In genomic region chr5:148829734-148830133, GRCh38 we compare ENCODE assay signal across 9 cellular contexts. TPM values are rescaled to one million over a fixed set of nuclear protein-coding genes. Genes with fewer than 3 reads are reported as not detected.
DNase-seq lines count a peak whose midpoint lies in the region; ATAC-seq and TF ChIP-seq lines count a peak whose summit lies in the region.
"Had no signal": no experiment of that assay in that cellular context is flagged by ENCODE, and none has a peak within 500 bp of the region (broad histone marks: within the 10 kb centered on the region; RNA-seq: fewer than 3 reads in every experiment).

No MANE protein-coding gene starts in this region.

- POLR2A ChIA-PET in activated CD4-positive, alpha-beta memory T cell treated with anti-CD3 and anti-CD28 coated beads, Interleukin-2, amount 10 ng/mL, durations not matched to agents 7 days and 5 days (lab: Charles Lee), result no interaction called here
- POLR2A ChIA-PET in activated CD4-positive, alpha-beta memory T cell treated with anti-CD3 and anti-CD28 coated beads for 36 hours (lab: Charles Lee), result interaction anchor here (0.6 kb wide), 1 partner anchor 83 kb away, joined by 6 read pairs; no protein-coding TSS in a partner anchor
- POLR2A ChIA-PET in MCF 10A (lab: Yijun Ruan, JAX), result interaction anchor here (0.6 to 10.6 kb wide), 15 partner anchors 11 to 668 kb away, joined by 3 to 255 read pairs (median 22); no protein-coding TSS in a partner anchor

- TF ChIP-seq CTCF in MCF 10A (IDR thresholded peaks at IDR 0.05; ENCODE audit: unreplicated experiment) (no peak), left lung (IDR thresholded peaks at IDR 0.05) (no peak)

- CTCF ChIA-PET in activated CD4-positive, alpha-beta memory T cell treated with anti-CD3 and anti-CD28 coated beads, Interleukin-2, amount 10 ng/mL, durations not matched to agents 7 days and 5 days (lab: Charles Lee), result interaction anchor here (1.3 to 3.8 kb wide), 5 partner anchors 9 to 134 kb away, joined by 3 to 18 read pairs (median 3); no protein-coding TSS in a partner anchor
- CTCF ChIA-PET in activated CD4-positive, alpha-beta memory T cell treated with anti-CD3 and anti-CD28 coated beads for 36 hours (lab: Charles Lee), result interaction anchor here (1.5 to 2.0 kb wide), 3 partner anchors 9 to 206 kb away, joined by 5 to 8 read pairs (median 8); no protein-coding TSS in a partner anchor
- CTCF ChIA-PET in MCF 10A (lab: Yijun Ruan, JAX), result interaction anchor here (0.7 to 9.6 kb wide), 20 partner anchors 9 to 399 kb away, joined by 3 to 150 read pairs (median 14); no protein-coding TSS in a partner anchor

- peak overlapping the region in 1 of 2 donors; percentile 54 for H3K9ac ChIP-seq in stomach smooth muscle (ENCODE audit: low read length in 2 of 2)

- peaks cover 15% of the 10 kb centered on the region for H3K27me3 Mint-ChIP-seq in activated CD4-positive, alpha-beta memory T cell treated with anti-CD3 and anti-CD28 coated beads, Interleukin-2, amount 10 ng/mL, durations not matched to agents 7 days and 5 days
- H3K27me3 Mint-ChIP-seq in activated CD4-positive, alpha-beta memory T cell treated with anti-CD3 and anti-CD28 coated beads for 36 hours, result peaks cover 11% of the 10 kb centered on the region
- H3K27me3 Mint-ChIP-seq in MCF 10A (ENCODE audit: insufficient read depth, unreplicated experiment), result no peaks in the 10 kb centered on the region

- DNase-seq in activated CD4-positive, alpha-beta memory T cell treated with anti-CD3 and anti-CD28 coated beads, Interleukin-2, amount 10 ng/mL, durations not matched to agents 7 days and 5 days, result no peak
- no peak for DNase-seq in activated CD4-positive, alpha-beta memory T cell treated with anti-CD3 and anti-CD28 coated beads for 36 hours
- no peak for DNase-seq in MCF 10A (ENCODE audit: unreplicated experiment)
- DNase-seq in left lung, result no peak
- DNase-seq in NCI-H510A (lab: John Stamatoyannopoulos, UW), result no peak
- DNase-seq in activated CD4-positive, alpha-beta T cell treated with anti-CD3 and anti-CD28 coated beads, Interleukin-2, amount 50 U/mL, for 48 hours, result no peak
- DNase-seq in superior temporal gyrus (ENCODE audit: extremely low spot score), result no peak
- DNase-seq: body of pancreas had no signal

- H3K4me3 Mint-ChIP-seq in activated CD4-positive, alpha-beta memory T cell treated with anti-CD3 and anti-CD28 coated beads, Interleukin-2, amount 10 ng/mL, durations not matched to agents 7 days and 5 days, result peak overlapping the region; percentile 78
- H3K4me3 Mint-ChIP-seq in activated CD4-positive, alpha-beta memory T cell treated with anti-CD3 and anti-CD28 coated beads for 36 hours, result no peak overlapping the region
- peak overlapping the region; percentile 90 for H3K4me3 Mint-ChIP-seq in MCF 10A (ENCODE audit: unreplicated experiment)

- H3K27ac ChIP-seq in left lung (peak overlapping the region in 1 of 2 donors; percentile 98), stomach smooth muscle (ENCODE audit: low read length) (no peak overlapping the region)
- H3K27ac ChIP-seq: body of pancreas had no signal

- H3K4me1 Mint-ChIP-seq in activated CD4-positive, alpha-beta memory T cell treated with anti-CD3 and anti-CD28 coated beads, Interleukin-2, amount 10 ng/mL, durations not matched to agents 7 days and 5 days, result peaks cover 86% of the 10 kb centered on the region
- peaks cover 48% of the 10 kb centered on the region for H3K4me1 Mint-ChIP-seq in activated CD4-positive, alpha-beta memory T cell treated with anti-CD3 and anti-CD28 coated beads for 36 hours (ENCODE audit: low read depth)
- H3K4me1 Mint-ChIP-seq in MCF 10A (ENCODE audit: insufficient read depth, unreplicated experiment), result peaks cover 77% of the 10 kb centered on the region

- no peak for ATAC-seq in left lung
- ATAC-seq: body of pancreas had no signal

- H3K27me3 ChIP-seq in left lung, result no peaks in the 10 kb centered on the region
- no peaks in the 10 kb centered on the region for H3K27me3 ChIP-seq in stomach smooth muscle (ENCODE audit: control insufficient read depth in 1 of 2, insufficient read depth in 2 of 2, low read length in 2 of 2)
- H3K27me3 ChIP-seq: body of pancreas had no signal

- no peaks in the 10 kb centered on the region for H3K9me3 Mint-ChIP-seq in activated CD4-positive, alpha-beta memory T cell treated with anti-CD3 and anti-CD28 coated beads, Interleukin-2, amount 10 ng/mL, durations not matched to agents 7 days and 5 days
- H3K9me3 Mint-ChIP-seq in activated CD4-positive, alpha-beta memory T cell treated with anti-CD3 and anti-CD28 coated beads for 36 hours, result no peaks in the 10 kb centered on the region
- no peaks in the 10 kb centered on the region for H3K9me3 Mint-ChIP-seq in MCF 10A (ENCODE audit: unreplicated experiment)

- no TSS peak for BruUV-seq in MCF 10A (replicated peaks; lab: Mats Ljungman, UMichigan)

- peaks cover 17% of the 10 kb centered on the region for H3K36me3 Mint-ChIP-seq in activated CD4-positive, alpha-beta memory T cell treated with anti-CD3 and anti-CD28 coated beads, Interleukin-2, amount 10 ng/mL, durations not matched to agents 7 days and 5 days (ENCODE audit: low read depth)
- no peaks in the 10 kb centered on the region for H3K36me3 Mint-ChIP-seq in activated CD4-positive, alpha-beta memory T cell treated with anti-CD3 and anti-CD28 coated beads for 36 hours
- H3K36me3 Mint-ChIP-seq in MCF 10A (ENCODE audit: insufficient read depth, unreplicated experiment), result peaks cover 29% of the 10 kb centered on the region

- peak overlapping the region; percentile 60 to 63 for H3K4me3 ChIP-seq in left lung
- H3K4me3 ChIP-seq in stomach smooth muscle (ENCODE audit: low read length in 2 of 2), result peak overlapping the region; percentile 92 to 95
- H3K4me3 ChIP-seq: body of pancreas had no signal

- no peak overlapping the region for H3K27ac Mint-ChIP-seq in activated CD4-positive, alpha-beta memory T cell treated with anti-CD3 and anti-CD28 coated beads, Interleukin-2, amount 10 ng/mL, durations not matched to agents 7 days and 5 days
- H3K27ac Mint-ChIP-seq in activated CD4-positive, alpha-beta memory T cell treated with anti-CD3 and anti-CD28 coated beads for 36 hours, result no peak overlapping the region
- H3K27ac Mint-ChIP-seq in MCF 10A (ENCODE audit: low read depth, unreplicated experiment), result peak overlapping the region; percentile 91

- intact Hi-C loops in activated CD4-positive, alpha-beta memory T cell treated with anti-CD3 and anti-CD28 coated beads for 36 hours (cut with micrococcal nuclease), result loop anchor here (2.0 to 10.0 kb wide), 5 partner anchors 37 to 445 kb away; partner anchors contain the start of gene AFAP1L1
- intact Hi-C loops in MCF 10A (cut with micrococcal nuclease) (no loop called here), left lung (cut with DNase I) (no loop called here)

- H3K4me1 ChIP-seq in left lung, result peaks cover 12 to 89% of the 10 kb centered on the region in 2 donors
- peaks cover 35% of the 10 kb centered on the region for H3K4me1 ChIP-seq in stomach smooth muscle (ENCODE audit: control insufficient read depth, insufficient read depth, low read length)

- H3K9me3 ChIP-seq in left lung, result no peaks in the 10 kb centered on the region
- H3K9me3 ChIP-seq in stomach smooth muscle (ENCODE audit: control insufficient read depth in 2 of 2, low read length in 2 of 2), result no peaks in the 10 kb centered on the region
- H3K9me3 ChIP-seq: body of pancreas had no signal

- no peaks in the 10 kb centered on the region for H3K36me3 ChIP-seq in left lung
- H3K36me3 ChIP-seq in stomach smooth muscle (ENCODE audit: control insufficient read depth in 2 of 2, insufficient read depth in 2 of 2, low read length in 2 of 2), result no peaks in the 10 kb centered on the region

RNA-seq across cellular contexts. Expression of gene ADRB2, which starts 3.3 kb away (rescaled TPM):
- 1 to 10 TPM; 6.7 to 6.9 TPM for total RNA-seq in activated CD4-positive, alpha-beta memory T cell treated with anti-CD3 and anti-CD28 coated beads, Interleukin-2, amount 10 ng/mL, durations not matched to agents 7 days and 5 days
- under 1 TPM; 0.36 to 0.52 TPM for total RNA-seq in activated CD4-positive, alpha-beta memory T cell treated with anti-CD3 and anti-CD28 coated beads for 36 hours
- total RNA-seq in MCF 10A (2022), result 6.9 and 9.5 TPM in 2 replicates
- total RNA-seq in left lung, result 10 to 100 TPM; 12.3 to 14.2 TPM
